ENCODE assay signal across 13 cellular contexts in the genomic region with DNA sequence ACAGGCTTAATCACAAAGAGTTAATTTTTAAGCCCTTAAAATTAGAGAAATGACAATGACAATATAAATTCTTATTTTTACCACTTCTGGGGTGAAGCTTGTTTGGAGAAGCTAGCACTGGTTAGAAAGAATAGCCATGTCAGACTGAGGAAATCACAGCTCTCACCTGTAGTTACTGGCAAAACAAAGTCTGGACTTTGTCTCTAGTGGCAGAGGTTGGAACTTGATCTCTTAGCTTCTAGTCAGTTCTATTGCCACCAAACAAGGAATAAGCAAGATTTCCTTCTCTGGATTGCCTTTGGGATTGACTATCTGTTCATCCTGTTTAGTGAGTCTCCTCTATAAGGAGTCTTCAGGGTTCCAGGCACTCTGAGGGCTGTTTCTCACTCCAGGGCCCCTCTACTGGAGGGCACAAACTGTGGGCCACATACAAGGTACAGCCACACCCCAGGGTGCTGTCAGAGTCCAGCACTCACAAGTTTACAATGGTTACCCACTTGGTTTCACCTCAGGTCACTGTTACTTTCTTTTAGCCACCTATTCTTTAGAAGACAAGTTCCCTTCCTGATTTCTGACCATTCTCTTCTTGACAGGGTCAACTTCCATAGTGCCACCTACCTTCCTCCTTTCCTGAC.
A peak's percentile ranks its signal among the peaks of the same experiment; 100 is the strongest.
DNase-seq lines count a peak whose midpoint lies in the region; ATAC-seq and TF ChIP-seq lines count a peak whose summit lies in the region.
"Had no signal": no experiment of that assay in that cellular context is flagged by ENCODE, and none has a peak within 500 bp of the region (broad histone marks: within the 10 kb centered on the region; RNA-seq: fewer than 3 reads in every experiment).

No MANE protein-coding gene starts in this region.

- H3K27ac Mint-ChIP-seq in neural progenitor cell: no peak overlapping the region
- H3K27ac Mint-ChIP-seq: CD4-positive, alpha-beta T cell had no signal

- H2AFZ ChIP-seq in PC-3 (ENCODE audit: low read length): no peak overlapping the region
- no peak overlapping the region for H2AFZ ChIP-seq in neural progenitor cell (replicated peaks)

- peak overlapping the region; percentile 71 for H3K4me2 ChIP-seq in PC-3 (ENCODE audit: low read length)
- no peak overlapping the region for H3K4me2 ChIP-seq in neural progenitor cell

- no peaks in the 10 kb centered on the region for H3K9me3 Mint-ChIP-seq in neural progenitor cell
- H3K9me3 Mint-ChIP-seq: CD4-positive, alpha-beta T cell had no signal

- intact Hi-C loops in PC-3 (cut with micrococcal nuclease): no loop called here

- TF ChIP-seq CTCF in BE2C (IDR thresholded peaks at IDR 0.05; ENCODE audit: low read depth, low read length) (peak; percentile 16; the same call in 1 of the 2 replicates), PC-3 (conservative IDR thresholded peaks at IDR 0.05; ENCODE audit: low read depth, low read length) (peak; percentile 43; the same call in 1 of the 2 replicates), neural progenitor cell (IDR thresholded peaks at IDR 0.05) (peak; percentile 22)

- no peaks in the 10 kb centered on the region for H3K27me3 Mint-ChIP-seq in neural progenitor cell (ENCODE audit: insufficient read depth, low read depth)

- H3K4me3 Mint-ChIP-seq in neural progenitor cell: no peak overlapping the region
- H3K4me3 Mint-ChIP-seq: CD4-positive, alpha-beta T cell had no signal

- H4K20me1 ChIP-seq in PC-3 (ENCODE audit: low read length) (no peaks in the 10 kb centered on the region), neural progenitor cell (ENCODE audit: low read depth) (no peaks in the 10 kb centered on the region)

- peak overlapping the region; percentile 54 for H3K27ac ChIP-seq in PC-3 (ENCODE audit: low read length)
- H3K27ac ChIP-seq in neural progenitor cell: no peak overlapping the region

- H3K36me3 Mint-ChIP-seq in neural progenitor cell: no peaks in the 10 kb centered on the region

- CTCF ChIA-PET in PC-3 (lab: Charles Lee): interaction anchor here (0.9 to 1.5 kb wide), 4 partner anchors 18 to 150 kb away, joined by 3 to 13 read pairs (median 3); no protein-coding TSS in a partner anchor

- H3K9me2 ChIP-seq in PC-3 (replicated peaks; ENCODE audit: low read length): no peaks in the 10 kb centered on the region

- peak; percentile 39 for ATAC-seq in PC-3
- peak; percentile 50 for ATAC-seq in esophagus mucosa
- ATAC-seq: activated CD4-positive, CD25-positive, alpha-beta regulatory T cell treated with anti-CD3 and anti-CD28 coated beads, Interleukin-2, amount 50 U/mL, for 24 hours; Right ventricle myocardium inferior had no signal

- H3K9me3 ChIP-seq in BE2C: no peaks in the 10 kb centered on the region
- no peaks in the 10 kb centered on the region for H3K9me3 ChIP-seq in PC-3 (ENCODE audit: low read length)
- H3K9me3 ChIP-seq in neural progenitor cell (ENCODE audit: low read depth): no peaks in the 10 kb centered on the region

- POLR2A ChIA-PET in PC-3 (lab: Charles Lee; ENCODE audit: unreplicated experiment): interaction anchor here (0.7 kb wide), 2 partner anchors 14 to 21 kb away, joined by 3 to 4 read pairs; no protein-coding TSS in a partner anchor

- H3K36me3 ChIP-seq in BE2C: no peaks in the 10 kb centered on the region
- no peaks in the 10 kb centered on the region for H3K36me3 ChIP-seq in PC-3 (ENCODE audit: low read depth, low read length)
- H3K36me3 ChIP-seq in neural progenitor cell: no peaks in the 10 kb centered on the region

- H3K27me3 ChIP-seq in BE2C: no peaks in the 10 kb centered on the region
- H3K27me3 ChIP-seq in PC-3 (ENCODE audit: low read length): no peaks in the 10 kb centered on the region
- H3K27me3 ChIP-seq in neural progenitor cell: no peaks in the 10 kb centered on the region

- H3K4me1 Mint-ChIP-seq in neural progenitor cell: peaks cover 52% of the 10 kb centered on the region

- BruUV-seq in PC-3 (replicated peaks; lab: Mats Ljungman, UMichigan): no TSS peak

- no peaks in the 10 kb centered on the region for H3F3A ChIP-seq in PC-3 (ENCODE audit: low read length, unreplicated experiment)
- H3F3A ChIP-seq in neural progenitor cell (ENCODE audit: low read depth): peaks cover 14% of the 10 kb centered on the region

- H3K9ac ChIP-seq in PC-3 (ENCODE audit: low read length) (no peak overlapping the region), neural progenitor cell (no peak overlapping the region)

- H3K4me1 ChIP-seq in BE2C: no peaks in the 10 kb centered on the region
- peaks cover 29% of the 10 kb centered on the region for H3K4me1 ChIP-seq in PC-3 (ENCODE audit: insufficient read depth, low read length)
- H3K4me1 ChIP-seq in neural progenitor cell: peaks cover 22% of the 10 kb centered on the region

- H3K79me2 ChIP-seq in PC-3 (ENCODE audit: low read length) (no peaks in the 10 kb centered on the region), neural progenitor cell (ENCODE audit: low read depth) (no peaks in the 10 kb centered on the region)

- DNase-seq in BE2C (no peak), PC-3 (peak; percentile 45), neural progenitor cell (ENCODE audit: low spot score) (no peak), DMS79 (lab: John Stamatoyannopoulos, UW) (no peak), NCI-H1105 (lab: John Stamatoyannopoulos, UW) (no peak), NCI-H1694 (lab: John Stamatoyannopoulos, UW) (no peak), DMS 273 treated with DMSO at 0.1 percent for 48 hours (lab: John Stamatoyannopoulos, UW) (no peak)
- DNase-seq: CD4-positive, alpha-beta T cell; NCI-H2171 had no signal

- H3K4me3 ChIP-seq in BE2C (ENCODE audit: low read depth, low read length): no peak overlapping the region
- peak overlapping the region; percentile 38; the same call in 1 of the 2 replicates for H3K4me3 ChIP-seq in PC-3 (ENCODE audit: low read length)
- no peak overlapping the region for H3K4me3 ChIP-seq in neural progenitor cell
- H3K4me3 ChIP-seq: coronary artery had no signal
